In genomic region chr11:114621950-114622809, GRCh38 we compare ENCODE assay signal across 22 cellular contexts. TPM values are rescaled to one million over a fixed set of nuclear protein-coding genes. Genes with fewer than 3 reads are reported as not detected.
A peak's percentile ranks its signal among the peaks of the same experiment; 100 is the strongest.
DNase-seq lines count a peak whose midpoint lies in the region; ATAC-seq, FAIRE-seq and TF ChIP-seq lines count a peak whose summit lies in the region.
"Had no signal": no experiment of that assay in that cellular context is flagged by ENCODE, and none has a peak within 500 bp of the region (broad histone marks: within the 10 kb centered on the region; RNA-seq: fewer than 3 reads in every experiment).

No MANE protein-coding gene starts in this region.

- ATAC-seq in naive thymus-derived CD4-positive, alpha-beta T cell, result no peak

- intact Hi-C loops in colonic mucosa (cut with DNase I), result no loop called here
- intact Hi-C loops in naive thymus-derived CD4-positive, alpha-beta T cell (cut with micrococcal nuclease), result no loop called here

- H3K9ac ChIP-seq in colonic mucosa (ENCODE audit: low read depth in 2 of 2, low read length in 2 of 2), result no peak overlapping the region
- H3K9ac ChIP-seq: BLaER1 had no signal

- peak; percentile 43 for DNase-seq in GM06990 (ENCODE audit: extremely low read depth, insufficient read length)
- no peak for DNase-seq in GM12892 (ENCODE audit: insufficient read length)
- DNase-seq in colonic mucosa, result peak; percentile 12
- DNase-seq in urothelium cell line (ENCODE audit: low spot score), result no peak
- no peak for DNase-seq in naive thymus-derived CD4-positive, alpha-beta T cell
- no peak for DNase-seq in EL
- DNase-seq in NCI-H1417 treated with DMSO at 0.1 percent for 48 hours (lab: John Stamatoyannopoulos, UW), result no peak
- DNase-seq: 8988T; CD4-positive, alpha-beta memory T cell; DMS153; DMS79; GF-D8; H9; KBM-7 had no signal

- POLR2A ChIA-PET in naive thymus-derived CD4-positive, alpha-beta T cell (lab: Charles Lee), result no interaction called here

- FAIRE-seq in GM12892 (lab: Jason Lieb, UNC) (peak; percentile 99), urothelium cell line (lab: Jason Lieb, UNC) (peak; percentile 48)
- FAIRE-seq: H1, HTR-8/SVneo had no signal

- H3K27ac Mint-ChIP-seq in naive thymus-derived CD4-positive, alpha-beta T cell, result no peak overlapping the region
- H3K27ac Mint-ChIP-seq: CD14-positive monocyte; CD4-positive, alpha-beta memory T cell; H9; IgD-negative memory B cell had no signal

- CTCF ChIA-PET in naive thymus-derived CD4-positive, alpha-beta T cell (lab: Charles Lee), result no interaction called here

- H3K4me1 ChIP-seq in colonic mucosa, result no peaks in the 10 kb centered on the region
- no peaks in the 10 kb centered on the region for H3K4me1 ChIP-seq in naive thymus-derived CD4-positive, alpha-beta T cell (ENCODE audit: control insufficient read depth in 2 of 2, insufficient read depth in 2 of 2, low read length in 2 of 2)
- H3K4me1 ChIP-seq: BLaER1 had no signal

- H3K27me3 ChIP-seq in GM06990 (replicated peaks; ENCODE audit: control insufficient read depth, insufficient read depth, low read length) (no peaks in the 10 kb centered on the region; the same call in 1 of the 2 replicates), colonic mucosa (no peaks in the 10 kb centered on the region)
- H3K27me3 ChIP-seq in naive thymus-derived CD4-positive, alpha-beta T cell (ENCODE audit: control insufficient read depth in 2 of 2, insufficient read depth in 2 of 2, low read length in 2 of 2), result no peaks in the 10 kb centered on the region
- H3K27me3 ChIP-seq: BLaER1 had no signal

- H3K36me3 ChIP-seq in GM06990 (ENCODE audit: control insufficient read depth, insufficient read depth, low read length), result no peaks in the 10 kb centered on the region
- H3K36me3 ChIP-seq in colonic mucosa, result no peaks in the 10 kb centered on the region
- no peaks in the 10 kb centered on the region for H3K36me3 ChIP-seq in naive thymus-derived CD4-positive, alpha-beta T cell (ENCODE audit: control insufficient read depth in 2 of 3, insufficient read depth in 3 of 3, low read length in 3 of 3)
- H3K36me3 ChIP-seq: BLaER1 had no signal

- H3K4me1 Mint-ChIP-seq in naive thymus-derived CD4-positive, alpha-beta T cell, result no peaks in the 10 kb centered on the region
- H3K4me1 Mint-ChIP-seq: CD14-positive monocyte; CD4-positive, alpha-beta memory T cell; H9; IgD-negative memory B cell had no signal

- peaks cover 0 to 11% (median 0%) of the 10 kb centered on the region in 11 donors for H3K9me3 Mint-ChIP-seq in naive thymus-derived CD4-positive, alpha-beta T cell

- no peaks in the 10 kb centered on the region for H3K9me3 ChIP-seq in colonic mucosa
- peaks cover 0 to under 1% (median 0%) of the 10 kb centered on the region in 3 experiments for H3K9me3 ChIP-seq in naive thymus-derived CD4-positive, alpha-beta T cell (ENCODE audit: control insufficient read depth in 2 of 3, low read length in 3 of 3)

- H3K27me3 Mint-ChIP-seq in naive thymus-derived CD4-positive, alpha-beta T cell, result peaks cover 0 to 6% (median 0%) of the 10 kb centered on the region in 5 donors
- H3K27me3 Mint-ChIP-seq: CD4-positive, alpha-beta memory T cell; IgD-negative memory B cell had no signal

- H3K4me3 ChIP-seq in GM06990 (replicated peaks; ENCODE audit: low read depth, low read length) (no peak overlapping the region), colonic mucosa (no peak overlapping the region)
- H3K4me3 ChIP-seq in naive thymus-derived CD4-positive, alpha-beta T cell (ENCODE audit: low read length), result no peak overlapping the region
- H3K4me3 ChIP-seq: BLaER1 had no signal

- H3K27ac ChIP-seq in colonic mucosa, result no peak overlapping the region
- no peak overlapping the region for H3K27ac ChIP-seq in naive thymus-derived CD4-positive, alpha-beta T cell (ENCODE audit: low read depth, low read length)
- H3K27ac ChIP-seq: BLaER1 had no signal

- no peak for TF ChIP-seq CTCF in GM06990 (IDR thresholded peaks at IDR 0.05; ENCODE audit: insufficient read depth, low read length, poor library complexity, severe bottlenecking)
- no peak for TF ChIP-seq CTCF in colonic mucosa (IDR thresholded peaks at IDR 0.05)

- peaks cover 0 to 1% (median 0%) of the 10 kb centered on the region in 5 donors for H3K36me3 Mint-ChIP-seq in naive thymus-derived CD4-positive, alpha-beta T cell
- H3K36me3 Mint-ChIP-seq: CD14-positive monocyte; CD4-positive, alpha-beta memory T cell; IgD-negative memory B cell had no signal

- H3K4me3 Mint-ChIP-seq in naive thymus-derived CD4-positive, alpha-beta T cell, result no peak overlapping the region
- H3K4me3 Mint-ChIP-seq: CD14-positive monocyte; CD4-positive, alpha-beta memory T cell; H9; IgD-negative memory B cell had no signal

- no peak for TF ChIP-seq POLR2A in GM12892 (IDR thresholded peaks at IDR 0.05; ENCODE audit: low read depth, low read length)

RNA-seq across cellular contexts. Expression of gene NXPE4, which starts 26.6 kb away (rescaled TPM):
- not detected for polyA plus RNA-seq in GM12892 (2012; ENCODE audit: missing spikeins)
- total RNA-seq in colonic mucosa, result 100 to 1,000 TPM in 1 of 2 donors, 10 to 100 TPM in 1; 95.2 to 178 TPM
- total RNA-seq in naive thymus-derived CD4-positive, alpha-beta T cell, result not detected
- not detected for polyA plus RNA-seq in naive thymus-derived CD4-positive, alpha-beta T cell
- total RNA-seq: A673; CD4-positive, alpha-beta memory T cell; Daoy; H1; H9 had no signal
- polyA plus RNA-seq: AG04450; CD14-positive monocyte; CD4-positive, alpha-beta memory T cell; H1; IgD-negative memory B cell had no signal

RNA-seq across cellular contexts. Expression of gene NXPE2, which starts 56.1 kb away (rescaled TPM):
- polyA plus RNA-seq in GM12892 (2012; ENCODE audit: missing spikeins), result not detected
- 10 to 100 TPM; 22.2 to 33.8 TPM for total RNA-seq in colonic mucosa
- total RNA-seq in naive thymus-derived CD4-positive, alpha-beta T cell, result not detected
- not detected for polyA plus RNA-seq in naive thymus-derived CD4-positive, alpha-beta T cell
- total RNA-seq: A673; CD4-positive, alpha-beta memory T cell; Daoy; H1 had no signal
- polyA plus RNA-seq: CD14-positive monocyte; CD4-positive, alpha-beta memory T cell; H1; IgD-negative memory B cell had no signal

Comparison
In these comparisons a context has a peak if more than half of its experiments do, and no peak if none do; other contexts are left out.
1. DNase-seq: peak in GM06990 (single experiment) and colonic mucosa (single experiment); none in GM12892 (single experiment), urothelium cell line (single experiment), naive thymus-derived CD4-positive, alpha-beta T cell (0 of 9), EL (single experiment) and NCI-H1417 treated with DMSO at 0.1 percent for 48 hours (single experiment).
2. RNA of gene NXPE4, which starts 26.6 kb away (total RNA-seq): 95.2 to 178 TPM in colonic mucosa; not detected in naive thymus-derived CD4-positive, alpha-beta T cell; every median in the first group is over 10 times any median in the second.
3. RNA of gene NXPE2, which starts 56.1 kb away (total RNA-seq): 22.2 to 33.8 TPM in colonic mucosa; not detected in naive thymus-derived CD4-positive, alpha-beta T cell; every median in the first group is over 10 times any median in the second.